In the genomic region with DNA sequence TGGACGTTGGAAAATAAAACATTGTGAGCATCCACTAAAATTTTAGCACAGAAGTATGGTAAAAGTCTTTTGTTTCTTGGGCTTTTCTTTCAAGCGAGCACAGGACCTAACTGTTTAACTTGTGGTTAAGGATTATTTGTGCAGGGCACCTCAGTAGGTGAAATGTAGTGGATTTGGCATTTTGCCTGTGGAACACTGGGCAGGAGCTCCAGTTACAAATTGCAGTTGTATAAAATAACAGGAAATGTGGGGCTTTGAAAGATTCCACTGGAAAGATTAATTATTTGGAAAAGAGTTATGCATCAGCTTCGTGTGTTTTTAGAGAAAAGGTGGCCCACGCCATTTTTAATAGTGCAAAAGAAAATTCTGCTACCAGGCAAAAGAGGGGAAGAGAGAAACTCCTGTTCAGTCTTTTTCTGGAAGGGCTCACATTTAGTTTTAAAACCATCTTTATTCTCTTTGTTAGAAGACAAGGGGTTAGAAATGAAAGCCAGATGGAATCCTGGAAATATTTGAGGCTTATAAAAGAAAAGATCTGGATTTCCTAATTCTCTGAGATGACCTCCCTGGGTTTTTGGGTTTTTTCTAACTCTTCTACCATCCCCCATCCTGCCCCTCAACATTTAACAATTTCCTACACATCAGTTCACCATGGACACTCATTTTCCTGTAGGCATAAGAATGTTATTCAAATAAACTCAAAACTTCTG, we compare ENCODE assay signal across 11 cellular contexts.
A peak's percentile ranks its signal among the peaks of the same experiment; 100 is the strongest.
DNase-seq lines count a peak whose midpoint lies in the region; ATAC-seq and TF ChIP-seq lines count a peak whose summit lies in the region.
"Had no signal": no experiment of that assay in that cellular context is flagged by ENCODE, and none has a peak within 500 bp of the region (broad histone marks: within the 10 kb centered on the region; RNA-seq: fewer than 3 reads in every experiment).

No MANE protein-coding gene starts in this region.

- ATAC-seq in SK-N-SH treated with all-trans-retinoic acid at 6 μM for 48 hours = peak; percentile 67

- TF ChIP-seq RAD21 in Ishikawa (IDR thresholded peaks at IDR 0.05; ENCODE audit: low read depth) = no peak

- H3K27me3 Mint-ChIP-seq in activated CD4-positive, alpha-beta T cell treated with anti-CD3 and anti-CD28 coated beads, Interleukin-2, amount 10 ng/mL, durations not matched to agents 7 days and 5 days = peaks cover 14% of the 10 kb centered on the region

- CTCF ChIA-PET in activated CD4-positive, alpha-beta T cell treated with anti-CD3 and anti-CD28 coated beads, Interleukin-2, amount 10 ng/mL, durations not matched to agents 7 days and 5 days (lab: Charles Lee) = interaction anchor here (1.2 kb wide), 1 partner anchor 9 kb away, joined by 3 read pairs; no protein-coding TSS in a partner anchor

- H3K36me3 Mint-ChIP-seq in activated CD4-positive, alpha-beta T cell treated with anti-CD3 and anti-CD28 coated beads, Interleukin-2, amount 10 ng/mL, durations not matched to agents 7 days and 5 days (ENCODE audit: low read depth) = no peaks in the 10 kb centered on the region
- H3K36me3 Mint-ChIP-seq: CD4-positive, alpha-beta memory T cell had no signal

- no peaks in the 10 kb centered on the region for H3K4me1 Mint-ChIP-seq in activated CD4-positive, alpha-beta T cell treated with anti-CD3 and anti-CD28 coated beads, Interleukin-2, amount 10 ng/mL, durations not matched to agents 7 days and 5 days
- H3K4me1 Mint-ChIP-seq: CD4-positive, alpha-beta memory T cell had no signal

- DNase-seq in COLO668 (lab: John Stamatoyannopoulos, UW; ENCODE audit: unreplicated experiment) (peak; percentile 16), left kidney (ENCODE audit: low read depth, low spot score) (peak; percentile 20), NCI-H526 treated with DMSO at 0.1 percent for 48 hours (lab: John Stamatoyannopoulos, UW) (no peak), NCI-H526 (lab: John Stamatoyannopoulos, UW) (no peak), SW480 (ENCODE audit: low spot score) (no peak)
- DNase-seq in activated CD4-positive, alpha-beta T cell treated with anti-CD3 and anti-CD28 coated beads, Interleukin-2, amount 10 ng/mL, durations not matched to agents 7 days and 5 days = no peak
- DNase-seq: CD4-positive, alpha-beta memory T cell; cortex of kidney; small intestine had no signal

- H3K4me3 Mint-ChIP-seq in activated CD4-positive, alpha-beta T cell treated with anti-CD3 and anti-CD28 coated beads, Interleukin-2, amount 10 ng/mL, durations not matched to agents 7 days and 5 days = no peak overlapping the region
- H3K4me3 Mint-ChIP-seq: CD4-positive, alpha-beta memory T cell had no signal

- peak; percentile 72; the same call in 1 of the 2 replicates for TF ChIP-seq EP300 in Ishikawa (IDR thresholded peaks at IDR 0.05; ENCODE audit: borderline replicate concordance)

- no peaks in the 10 kb centered on the region for H3K9me3 Mint-ChIP-seq in activated CD4-positive, alpha-beta T cell treated with anti-CD3 and anti-CD28 coated beads, Interleukin-2, amount 10 ng/mL, durations not matched to agents 7 days and 5 days
- H3K9me3 Mint-ChIP-seq: CD4-positive, alpha-beta memory T cell had no signal

- no peak overlapping the region for H3K27ac Mint-ChIP-seq in activated CD4-positive, alpha-beta T cell treated with anti-CD3 and anti-CD28 coated beads, Interleukin-2, amount 10 ng/mL, durations not matched to agents 7 days and 5 days
- H3K27ac Mint-ChIP-seq: CD4-positive, alpha-beta memory T cell had no signal

- POLR2A ChIA-PET in activated CD4-positive, alpha-beta T cell treated with anti-CD3 and anti-CD28 coated beads, Interleukin-2, amount 10 ng/mL, durations not matched to agents 7 days and 5 days (lab: Charles Lee) = no interaction called here

TF ChIP-seq in Ishikawa, 13 proteins besides CTCF, POLR2A, EP300 and RAD21 (continues in another document):
- TF ChIP-seq EGR1 (IDR thresholded peaks at IDR 0.05) (no peak), NFIC (IDR thresholded peaks at IDR 0.05) (peak; percentile 93), YY1 (IDR thresholded peaks at IDR 0.05; ENCODE audit: low read depth) (no peak), FOXM1 (IDR thresholded peaks at IDR 0.05; ENCODE audit: borderline replicate concordance, low read depth) (no peak), CREB1 (IDR thresholded peaks at IDR 0.05; ENCODE audit: low read depth) (no peak), TAF1 (IDR thresholded peaks at IDR 0.05; ENCODE audit: low read depth) (no peak), TCF12 (IDR thresholded peaks at IDR 0.05; ENCODE audit: low read depth) (peak; percentile 77), TEAD4 (IDR thresholded peaks at IDR 0.05) (peak; percentile 60), ZBTB7A (IDR thresholded peaks at IDR 0.05; ENCODE audit: low read depth) (no peak)
- TF ChIP-seq, protein P1, sequence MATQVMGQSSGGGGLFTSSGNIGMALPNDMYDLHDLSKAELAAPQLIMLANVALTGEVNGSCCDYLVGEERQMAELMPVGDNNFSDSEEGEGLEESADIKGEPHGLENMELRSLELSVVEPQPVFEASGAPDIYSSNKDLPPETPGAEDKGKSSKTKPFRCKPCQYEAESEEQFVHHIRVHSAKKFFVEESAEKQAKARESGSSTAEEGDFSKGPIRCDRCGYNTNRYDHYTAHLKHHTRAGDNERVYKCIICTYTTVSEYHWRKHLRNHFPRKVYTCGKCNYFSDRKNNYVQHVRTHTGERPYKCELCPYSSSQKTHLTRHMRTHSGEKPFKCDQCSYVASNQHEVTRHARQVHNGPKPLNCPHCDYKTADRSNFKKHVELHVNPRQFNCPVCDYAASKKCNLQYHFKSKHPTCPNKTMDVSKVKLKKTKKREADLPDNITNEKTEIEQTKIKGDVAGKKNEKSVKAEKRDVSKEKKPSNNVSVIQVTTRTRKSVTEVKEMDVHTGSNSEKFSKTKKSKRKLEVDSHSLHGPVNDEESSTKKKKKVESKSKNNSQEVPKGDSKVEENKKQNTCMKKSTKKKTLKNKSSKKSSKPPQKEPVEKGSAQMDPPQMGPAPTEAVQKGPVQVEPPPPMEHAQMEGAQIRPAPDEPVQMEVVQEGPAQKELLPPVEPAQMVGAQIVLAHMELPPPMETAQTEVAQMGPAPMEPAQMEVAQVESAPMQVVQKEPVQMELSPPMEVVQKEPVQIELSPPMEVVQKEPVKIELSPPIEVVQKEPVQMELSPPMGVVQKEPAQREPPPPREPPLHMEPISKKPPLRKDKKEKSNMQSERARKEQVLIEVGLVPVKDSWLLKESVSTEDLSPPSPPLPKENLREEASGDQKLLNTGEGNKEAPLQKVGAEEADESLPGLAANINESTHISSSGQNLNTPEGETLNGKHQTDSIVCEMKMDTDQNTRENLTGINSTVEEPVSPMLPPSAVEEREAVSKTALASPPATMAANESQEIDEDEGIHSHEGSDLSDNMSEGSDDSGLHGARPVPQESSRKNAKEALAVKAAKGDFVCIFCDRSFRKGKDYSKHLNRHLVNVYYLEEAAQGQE (IDR thresholded peaks at IDR 0.05; ENCODE audit: low read depth) = no peak
- TF ChIP-seq, protein P2, sequence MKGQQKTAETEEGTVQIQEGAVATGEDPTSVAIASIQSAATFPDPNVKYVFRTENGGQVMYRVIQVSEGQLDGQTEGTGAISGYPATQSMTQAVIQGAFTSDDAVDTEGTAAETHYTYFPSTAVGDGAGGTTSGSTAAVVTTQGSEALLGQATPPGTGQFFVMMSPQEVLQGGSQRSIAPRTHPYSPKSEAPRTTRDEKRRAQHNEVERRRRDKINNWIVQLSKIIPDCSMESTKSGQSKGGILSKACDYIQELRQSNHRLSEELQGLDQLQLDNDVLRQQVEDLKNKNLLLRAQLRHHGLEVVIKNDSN (IDR thresholded peaks at IDR 0.05) = no peak

TF ChIP-seq in SK-N-SH treated with all-trans-retinoic acid at 6 μM for 48 hours, 23 proteins besides CTCF, POLR2A, EP300 and RAD21 (continues in another document):
- TF ChIP-seq ESRRG (CRISPR knock-in tag; IDR thresholded peaks at IDR 0.05) (no peak), PPARA (CRISPR knock-in tag; IDR thresholded peaks at IDR 0.05; ENCODE audit: borderline replicate concordance) (no peak), ARNTL (CRISPR knock-in tag; IDR thresholded peaks at IDR 0.05; ENCODE audit: borderline replicate concordance, low read depth) (no peak), TOX (CRISPR knock-in tag; IDR thresholded peaks at IDR 0.05; ENCODE audit: borderline replicate concordance) (no peak), RARB (CRISPR knock-in tag; IDR thresholded peaks at IDR 0.05) (no peak), ISL1 (CRISPR knock-in tag; IDR thresholded peaks at IDR 0.05) (no peak), SNAI2 (CRISPR knock-in tag; IDR thresholded peaks at IDR 0.05) (no peak), CSDC2 (CRISPR knock-in tag; IDR thresholded peaks at IDR 0.05) (no peak)
- TF ChIP-seq, protein P3, sequence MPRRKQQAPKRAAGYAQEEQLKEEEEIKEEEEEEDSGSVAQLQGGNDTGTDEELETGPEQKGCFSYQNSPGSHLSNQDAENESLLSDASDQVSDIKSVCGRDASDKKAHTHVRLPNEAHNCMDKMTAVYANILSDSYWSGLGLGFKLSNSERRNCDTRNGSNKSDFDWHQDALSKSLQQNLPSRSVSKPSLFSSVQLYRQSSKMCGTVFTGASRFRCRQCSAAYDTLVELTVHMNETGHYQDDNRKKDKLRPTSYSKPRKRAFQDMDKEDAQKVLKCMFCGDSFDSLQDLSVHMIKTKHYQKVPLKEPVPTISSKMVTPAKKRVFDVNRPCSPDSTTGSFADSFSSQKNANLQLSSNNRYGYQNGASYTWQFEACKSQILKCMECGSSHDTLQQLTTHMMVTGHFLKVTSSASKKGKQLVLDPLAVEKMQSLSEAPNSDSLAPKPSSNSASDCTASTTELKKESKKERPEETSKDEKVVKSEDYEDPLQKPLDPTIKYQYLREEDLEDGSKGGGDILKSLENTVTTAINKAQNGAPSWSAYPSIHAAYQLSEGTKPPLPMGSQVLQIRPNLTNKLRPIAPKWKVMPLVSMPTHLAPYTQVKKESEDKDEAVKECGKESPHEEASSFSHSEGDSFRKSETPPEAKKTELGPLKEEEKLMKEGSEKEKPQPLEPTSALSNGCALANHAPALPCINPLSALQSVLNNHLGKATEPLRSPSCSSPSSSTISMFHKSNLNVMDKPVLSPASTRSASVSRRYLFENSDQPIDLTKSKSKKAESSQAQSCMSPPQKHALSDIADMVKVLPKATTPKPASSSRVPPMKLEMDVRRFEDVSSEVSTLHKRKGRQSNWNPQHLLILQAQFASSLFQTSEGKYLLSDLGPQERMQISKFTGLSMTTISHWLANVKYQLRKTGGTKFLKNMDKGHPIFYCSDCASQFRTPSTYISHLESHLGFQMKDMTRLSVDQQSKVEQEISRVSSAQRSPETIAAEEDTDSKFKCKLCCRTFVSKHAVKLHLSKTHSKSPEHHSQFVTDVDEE (CRISPR knock-in tag; IDR thresholded peaks at IDR 0.05) = no peak

Comparison
In these comparisons a context has a peak if more than half of its experiments do, and no peak if none do; other contexts are left out.
1. DNase-seq: peak in COLO668 (single experiment) and left kidney (single experiment); none in NCI-H526 treated with DMSO at 0.1 percent for 48 hours (single experiment), activated CD4-positive, alpha-beta T cell treated with anti-CD3 and anti-CD28 coated beads, Interleukin-2, amount 10 ng/mL, durations not matched to agents 7 days and 5 days (single experiment), NCI-H526 (0 of 2) and SW480 (single experiment).